In genomic region chr2:219509780-219510511, GRCh38 we compare ENCODE assay signal across 9 cellular contexts. TPM values are rescaled to one million over a fixed set of nuclear protein-coding genes. Genes with fewer than 3 reads are reported as not detected.
A peak's percentile ranks its signal among the peaks of the same experiment; 100 is the strongest.
DNase-seq lines count a peak whose midpoint lies in the region; ATAC-seq, FAIRE-seq and TF ChIP-seq lines count a peak whose summit lies in the region.
"Had no signal": no experiment of that assay in that cellular context is flagged by ENCODE, and none has a peak within 500 bp of the region (broad histone marks: within the 10 kb centered on the region; RNA-seq: fewer than 3 reads in every experiment).

No MANE protein-coding gene starts in this region.

- H2BK20ac ChIP-seq in H1 (ENCODE audit: low read length): 0 out of 2 replicates have a peak overlapping the region, but pooled peaks have one; percentile 86

- peaks cover 25% of the 10 kb centered on the region for H3K4me1 Mint-ChIP-seq in activated CD4-positive, alpha-beta memory T cell treated with anti-CD3 and anti-CD28 coated beads for 36 hours (ENCODE audit: low read depth)

- H3K9ac ChIP-seq in H1 (replicated peaks in 1 of 4; ENCODE audit: extremely low read depth in 1 of 4, low read depth in 3 of 4, low read length in 3 of 4): no peak overlapping the region
- H3K9ac ChIP-seq in mesendoderm (ENCODE audit: low read length): peak overlapping the region; percentile 56
- no peak overlapping the region for H3K9ac ChIP-seq in stomach smooth muscle (ENCODE audit: low read length in 2 of 2)

- no peak for TF ChIP-seq POLR2A in H1 (IDR thresholded peaks at IDR 0.05; ENCODE audit: control extremely low read depth in 1 of 2, low read depth in 2 of 2, low read length in 2 of 2)

- H3K56ac ChIP-seq in H1 (replicated peaks; ENCODE audit: insufficient read length, low read depth, low read length) (no peak overlapping the region), mesendoderm (ENCODE audit: low read length) (peak overlapping the region; percentile 80)

- no peak overlapping the region for H3K4me3 Mint-ChIP-seq in activated CD4-positive, alpha-beta memory T cell treated with anti-CD3 and anti-CD28 coated beads for 36 hours

- H3K79me1 ChIP-seq in H1 (ENCODE audit: low read depth, low read length): no peaks in the 10 kb centered on the region
- no peaks in the 10 kb centered on the region for H3K79me1 ChIP-seq in mesendoderm (ENCODE audit: low read length)

- H3K4ac ChIP-seq in H1 (replicated peaks; ENCODE audit: insufficient read length, low read depth, low read length) (no peak overlapping the region), mesendoderm (ENCODE audit: low read depth, low read length) (no peak overlapping the region)

- H3K23me2 ChIP-seq in H1 (ENCODE audit: low read depth, low read length): peaks cover 6% of the 10 kb centered on the region

- POLR2A ChIA-PET in activated CD4-positive, alpha-beta memory T cell treated with anti-CD3 and anti-CD28 coated beads for 36 hours (lab: Charles Lee): no interaction called here
- POLR2A ChIA-PET in H1 (lab: Charles Lee; ENCODE audit: partially characterized antibody): interaction anchor here (0.6 to 11.0 kb wide), 7 partner anchors 10 to 188 kb away, joined by 3 to 216 read pairs (median 4); partner anchors contain the start of gene GMPPA

- H4K20me1 ChIP-seq in H1 (replicated peaks in 1 of 2; ENCODE audit: control insufficient read depth in 1 of 2, insufficient read depth in 2 of 2, low read length in 2 of 2): peaks cover 0 to 2% of the 10 kb centered on the region in 2 experiments

- CTCF ChIA-PET in activated CD4-positive, alpha-beta memory T cell treated with anti-CD3 and anti-CD28 coated beads for 36 hours (lab: Charles Lee): interaction anchor here (0.6 to 7.2 kb wide), 16 partner anchors 9 to 134 kb away, joined by 3 to 77 read pairs (median 4); partner anchors contain the start of gene GMPPA
- CTCF ChIA-PET in H1 (lab: Charles Lee; ENCODE audit: partially characterized antibody): interaction anchor here (0.7 to 113.1 kb wide), 19 partner anchors 15 to 1608 kb away, joined by 3 to 7248 read pairs (median 4); partner anchors contain the start of genes DES, DNPEP, GMPPA and SPEG

- H3K18ac ChIP-seq in H1 (ENCODE audit: extremely low read depth, low read length) (peak overlapping the region; percentile 48), mesendoderm (ENCODE audit: low read length) (no peak overlapping the region)

- peak overlapping the region; percentile 40 to 97 for H3K4me2 ChIP-seq in H1 (ENCODE audit: insufficient read depth in 1 of 2, low read depth in 2 of 2, low read length in 2 of 2)
- peak overlapping the region; percentile 75 for H3K4me2 ChIP-seq in mesendoderm (ENCODE audit: low read length)

- H2BK12ac ChIP-seq in H1 (ENCODE audit: low read depth, low read length): peak overlapping the region; percentile 84; the same call in 1 of the 2 replicates

- ATAC-seq in HG02852 (IDR thresholded peaks at IDR 0.05; ENCODE audit: unreplicated experiment): peak; percentile 62

- peak; percentile 38 to 57; a peak in 3 of 4 replicates for TF ChIP-seq RAD21 in H1 (IDR thresholded peaks at IDR 0.05 in 1 of 2, conservative IDR thresholded peaks at IDR 0.05 in 1 of 2; ENCODE audit: low read depth in 2 of 2, low read length in 2 of 2)

- TF ChIP-seq CTCF in H1 (IDR thresholded peaks at IDR 0.05; ENCODE audit: control extremely low read depth in 1 of 3, insufficient read depth in 1 of 3, low read depth in 1 of 3, low read length in 3 of 3): peak in 2 of 3 experiments; percentile 70 to 89; a peak in 3 of 4 replicates

- no peak overlapping the region for H2BK15ac ChIP-seq in H1 (ENCODE audit: low read length)
- H2BK15ac ChIP-seq in mesendoderm (replicated peaks; ENCODE audit: low read depth): no peak overlapping the region

- H3K79me2 ChIP-seq in H1 (ENCODE audit: control insufficient read depth in 1 of 2, insufficient read depth in 2 of 2, low read length in 2 of 2) (no peaks in the 10 kb centered on the region), mesendoderm (ENCODE audit: control insufficient read depth, insufficient read depth, low read length) (no peaks in the 10 kb centered on the region)

- H3K27me3 Mint-ChIP-seq in activated CD4-positive, alpha-beta memory T cell treated with anti-CD3 and anti-CD28 coated beads for 36 hours: peaks cover 46% of the 10 kb centered on the region

- H4K5ac ChIP-seq in H1 (ENCODE audit: insufficient read length, low read depth, low read length): no peak overlapping the region
- H4K5ac ChIP-seq in mesendoderm (ENCODE audit: low read length): no peak overlapping the region

- H3K27ac ChIP-seq in H1 (ENCODE audit: low read depth, low read length) (no peak overlapping the region), mesendoderm (ENCODE audit: low read depth, low read length) (no peak overlapping the region), stomach smooth muscle (ENCODE audit: low read length) (no peak overlapping the region)

- peak overlapping the region; percentile 27 to 56 (median 50); a peak in 7 of 8 replicates for H3K4me3 ChIP-seq in H1 (ENCODE audit: extremely low read depth in 1 of 4, insufficient read depth in 2 of 4, low read depth in 3 of 4, low read length in 4 of 4)
- H3K4me3 ChIP-seq in mesendoderm (ENCODE audit: low read length): no peak overlapping the region
- H3K4me3 ChIP-seq in stomach smooth muscle (ENCODE audit: low read length in 2 of 2): peak overlapping the region; percentile 47 to 60

- H3K36me3 Mint-ChIP-seq in activated CD4-positive, alpha-beta memory T cell treated with anti-CD3 and anti-CD28 coated beads for 36 hours: peaks cover 21% of the 10 kb centered on the region

- no peaks in the 10 kb centered on the region for H3K9me3 Mint-ChIP-seq in activated CD4-positive, alpha-beta memory T cell treated with anti-CD3 and anti-CD28 coated beads for 36 hours

- H3K36me3 ChIP-seq in H1 (ENCODE audit: control insufficient read depth in 2 of 4, insufficient read depth in 4 of 4, low read length in 3 of 4): no peaks in the 10 kb centered on the region
- no peaks in the 10 kb centered on the region for H3K36me3 ChIP-seq in mesendoderm (ENCODE audit: control insufficient read depth, insufficient read depth, low read length)
- H3K36me3 ChIP-seq in stomach smooth muscle (ENCODE audit: control insufficient read depth in 2 of 2, insufficient read depth in 2 of 2, low read length in 2 of 2): peaks cover 7 to 9% of the 10 kb centered on the region in 2 donors

- H3K27me3 ChIP-seq in H1 (replicated peaks in 1 of 4; ENCODE audit: control insufficient read depth in 3 of 4, extremely low read depth in 1 of 4, insufficient read depth in 3 of 4, low read length in 3 of 4) (peaks cover 2 to 37% (median 34%) of the 10 kb centered on the region in 4 experiments), mesendoderm (ENCODE audit: insufficient read depth, low read length, poor library complexity) (peaks cover 23% of the 10 kb centered on the region), stomach smooth muscle (ENCODE audit: control insufficient read depth in 1 of 2, insufficient read depth in 2 of 2, low read length in 2 of 2) (peaks cover 10 to 11% of the 10 kb centered on the region in 2 donors)

- H4K91ac ChIP-seq in H1 (replicated peaks; ENCODE audit: insufficient read length, low read length): peak overlapping the region; percentile 87

- intact Hi-C loops in activated CD4-positive, alpha-beta memory T cell treated with anti-CD3 and anti-CD28 coated beads for 36 hours (cut with micrococcal nuclease): loop anchor here (1.0 kb wide), 1 partner anchor 12 kb away; the partner anchor contains the start of gene GMPPA

- no peak overlapping the region for H2BK120ac ChIP-seq in H1 (replicated peaks; ENCODE audit: low read depth, low read length)
- no peak overlapping the region for H2BK120ac ChIP-seq in mesendoderm (ENCODE audit: low read depth, low read length)

- 3% methylated on average over 21 of the region's 26 CpGs; no CpG with 5 or more reads in 1 of the 2 experiments for WGBS in H1 (ENCODE audit: extremely low coverage in 1 of 2, insufficient coverage in 1 of 2, insufficient read length in 1 of 2, insufficient replicate concordance in 2 of 2, low coverage in 1 of 2, low lambda C conversion rate in 2 of 2, missing lambda C conversion rate in 1 of 2), 2 experiments
- no CpG with 5 or more reads among the region's 26 CpGs for WGBS in mesendoderm (ENCODE audit: extremely low coverage, insufficient coverage, low lambda C conversion rate)

- H3K23ac ChIP-seq in H1 (ENCODE audit: insufficient read length) (no peak overlapping the region), mesendoderm (ENCODE audit: low read length) (no peak overlapping the region)

- H2BK5ac ChIP-seq in H1 (ENCODE audit: low read depth, low read length): peak overlapping the region; percentile 85; the same call in 1 of the 2 replicates
- no peak overlapping the region for H2BK5ac ChIP-seq in mesendoderm (ENCODE audit: low read length)

- H3K27ac Mint-ChIP-seq in activated CD4-positive, alpha-beta memory T cell treated with anti-CD3 and anti-CD28 coated beads for 36 hours: no peak overlapping the region

- H3K4me1 ChIP-seq in H1 (replicated peaks in 1 of 4; ENCODE audit: control insufficient read depth in 3 of 4, insufficient read depth in 4 of 4, low read length in 3 of 4) (peaks cover 7 to 76% (median 65%) of the 10 kb centered on the region in 4 experiments), mesendoderm (ENCODE audit: control insufficient read depth, low read depth, low read length) (peaks cover 7% of the 10 kb centered on the region), stomach smooth muscle (ENCODE audit: control insufficient read depth, insufficient read depth, low read length) (peaks cover 17% of the 10 kb centered on the region)

- DNase-seq in DMS79 treated with DMSO at 0.1 percent for 48 hours (lab: John Stamatoyannopoulos, UW) (peak; percentile 34), DMS79 (lab: John Stamatoyannopoulos, UW) (no peak), NCI-H446 treated with DMSO at 0.1 percent for 48 hours (lab: John Stamatoyannopoulos, UW) (peak; percentile 47), H1 (ENCODE audit: low read depth in 1 of 2, low spot score in 2 of 2) (peak in 1 of 2 experiments; percentile 91), mesendoderm (peak; percentile 87)
- peak; percentile 65 for DNase-seq in activated CD4-positive, alpha-beta memory T cell treated with anti-CD3 and anti-CD28 coated beads for 36 hours

- no peak overlapping the region for H4K8ac ChIP-seq in H1 (ENCODE audit: extremely low read depth, insufficient read depth, low read length)
- no peak overlapping the region for H4K8ac ChIP-seq in mesendoderm (ENCODE audit: low read depth, low read length)

- TF ChIP-seq EP300 in H1 (IDR thresholded peaks at IDR 0.05; ENCODE audit: borderline replicate concordance in 1 of 2, low read depth in 2 of 2, low read length in 2 of 2): no peak

- no peak overlapping the region for H3K14ac ChIP-seq in H1 (ENCODE audit: insufficient read length)

- no peaks in the 10 kb centered on the region for H3K9me3 ChIP-seq in H1 (ENCODE audit: insufficient read depth in 2 of 2, low read depth in 1 of 2, low read length in 1 of 2)
- H3K9me3 ChIP-seq in stomach smooth muscle (ENCODE audit: control insufficient read depth in 2 of 2, low read length in 2 of 2): no peaks in the 10 kb centered on the region

- FAIRE-seq in H1 (lab: Jason Lieb, UNC): peak; percentile 24
- FAIRE-seq: A204.1 had no signal

- H2AK5ac ChIP-seq in H1 (ENCODE audit: low read depth, low read length): no peak overlapping the region
- no peak overlapping the region for H2AK5ac ChIP-seq in mesendoderm (ENCODE audit: low read length)

- no peak overlapping the region for H2AFZ ChIP-seq in H1 (ENCODE audit: low read length)

RNA-seq across cellular contexts. Expression of gene ASIC4, which starts 4.3 kb away (rescaled TPM):
- under 1 TPM in 1 of 2 experiments, not detected in 1; 0.07 TPM for total RNA-seq in activated CD4-positive, alpha-beta memory T cell treated with anti-CD3 and anti-CD28 coated beads for 36 hours
- 0.19 and 0.22 TPM in 2 replicates for total RNA-seq in H1 (2021; fragmentation: NEBNext Ultra II Directional; extraction: Animal tissue kit (Norgen Biotek cat#: 25700))
- polyA plus RNA-seq in H1 (2011; rRNA removed): 0.12 and 0.30 TPM in 2 replicates
- 0.18 TPM for polyA plus RNA-seq in H1 (2011; cell fraction: cytosol; rRNA removed)
- 0.96 TPM for polyA plus RNA-seq in H1 (2011; cell fraction: nucleus; rRNA removed)
- polyA plus RNA-seq in H1 (2012, experiment 1 of 2): 0.11 to 0.42 TPM (median 0.36 TPM) in 3 of 4 replicates, not detected in the other
- 0.05 TPM for polyA plus RNA-seq in H1 (2012, experiment 2 of 2)
- polyA plus RNA-seq in H1 (2013, experiment 1 of 2): 0.06 TPM
- 0.13 TPM for polyA plus RNA-seq in H1 (2013, experiment 2 of 2)
- polyA minus RNA-seq in H1 (2011; rRNA and poly(A)+ RNA removed): 0.12 and 0.22 TPM in 2 replicates
- not detected for polyA minus RNA-seq in H1 (2011; cell fraction: cytosol; rRNA and poly(A)+ RNA removed)
- 0.50 TPM for polyA minus RNA-seq in H1 (2011; cell fraction: nucleus; rRNA and poly(A)+ RNA removed)
- not detected for polyA plus RNA-seq in mesendoderm (2013, experiment 1 of 2)
- polyA plus RNA-seq in mesendoderm (2013, experiment 2 of 2): 0.01 TPM

RNA-seq across cellular contexts. Expression of gene GMPPA, which starts 11.3 kb away (rescaled TPM):
- 10 to 100 TPM; 37.1 to 37.4 TPM for total RNA-seq in activated CD4-positive, alpha-beta memory T cell treated with anti-CD3 and anti-CD28 coated beads for 36 hours
- 34.3 and 35.3 TPM in 2 replicates for total RNA-seq in H1 (2021; fragmentation: NEBNext Ultra II Directional; extraction: Animal tissue kit (Norgen Biotek cat#: 25700))
- polyA plus RNA-seq in H1 (2011; rRNA removed): 98.8 and 101 TPM in 2 replicates
- polyA plus RNA-seq in H1 (2011; cell fraction: cytosol; rRNA removed): 59.0 TPM
- 133 TPM for polyA plus RNA-seq in H1 (2011; cell fraction: nucleus; rRNA removed)
- 32.8 to 43.7 TPM (median 41.5 TPM) in 4 replicates for polyA plus RNA-seq in H1 (2012, experiment 1 of 2)
- 53.9 TPM for polyA plus RNA-seq in H1 (2012, experiment 2 of 2)
- 32.4 TPM for polyA plus RNA-seq in H1 (2013, experiment 1 of 2)
- polyA plus RNA-seq in H1 (2013, experiment 2 of 2): 31.6 TPM
- polyA minus RNA-seq in H1 (2011; rRNA and poly(A)+ RNA removed): 67.3 and 79.3 TPM in 2 replicates
- polyA minus RNA-seq in H1 (2011; cell fraction: cytosol; rRNA and poly(A)+ RNA removed): 24.6 TPM
- polyA minus RNA-seq in H1 (2011; cell fraction: nucleus; rRNA and poly(A)+ RNA removed): 26.1 TPM
- 20.4 TPM for polyA plus RNA-seq in mesendoderm (2013, experiment 1 of 2)
- 20.2 TPM for polyA plus RNA-seq in mesendoderm (2013, experiment 2 of 2)

RNA-seq across cellular contexts. Expression of gene CHPF, which starts 33.7 kb away (rescaled TPM):
- 10 to 100 TPM; 19.9 to 21.0 TPM for total RNA-seq in activated CD4-positive, alpha-beta memory T cell treated with anti-CD3 and anti-CD28 coated beads for 36 hours
- total RNA-seq in H1 (2021; fragmentation: NEBNext Ultra II Directional; extraction: Animal tissue kit (Norgen Biotek cat#: 25700)): 62.9 and 68.1 TPM in 2 replicates
- 67.3 and 103 TPM in 2 replicates for polyA plus RNA-seq in H1 (2011; rRNA removed)
- polyA plus RNA-seq in H1 (2011; cell fraction: cytosol; rRNA removed): 61.7 TPM
- 76.8 TPM for polyA plus RNA-seq in H1 (2011; cell fraction: nucleus; rRNA removed)
- polyA plus RNA-seq in H1 (2012, experiment 1 of 2): 33.7 to 59.5 TPM (median 55.7 TPM) in 4 replicates
- polyA plus RNA-seq in H1 (2012, experiment 2 of 2): 62.7 TPM
- 107 TPM for polyA plus RNA-seq in H1 (2013, experiment 1 of 2)
- 107 TPM for polyA plus RNA-seq in H1 (2013, experiment 2 of 2)
- 17.3 and 20.9 TPM in 2 replicates for polyA minus RNA-seq in H1 (2011; rRNA and poly(A)+ RNA removed)
- 62.2 TPM for polyA minus RNA-seq in H1 (2011; cell fraction: cytosol; rRNA and poly(A)+ RNA removed)
- polyA minus RNA-seq in H1 (2011; cell fraction: nucleus; rRNA and poly(A)+ RNA removed): 38.8 TPM
- polyA plus RNA-seq in mesendoderm (2013, experiment 1 of 2): 50.4 TPM
- 50.4 TPM for polyA plus RNA-seq in mesendoderm (2013, experiment 2 of 2)

RNA-seq across cellular contexts. Expression of gene TMEM198, which starts 33.9 kb away (rescaled TPM):
- 1 to 10 TPM; 2.6 to 4.4 TPM for total RNA-seq in activated CD4-positive, alpha-beta memory T cell treated with anti-CD3 and anti-CD28 coated beads for 36 hours
- 10.2 and 11.0 TPM in 2 replicates for total RNA-seq in H1 (2021; fragmentation: NEBNext Ultra II Directional; extraction: Animal tissue kit (Norgen Biotek cat#: 25700))
- 10.4 and 15.4 TPM in 2 replicates for polyA plus RNA-seq in H1 (2011; rRNA removed)
- 10.0 TPM for polyA plus RNA-seq in H1 (2011; cell fraction: cytosol; rRNA removed)
- 19.0 TPM for polyA plus RNA-seq in H1 (2011; cell fraction: nucleus; rRNA removed)
- polyA plus RNA-seq in H1 (2012, experiment 1 of 2): 7.6 to 11.7 TPM (median 9.4 TPM) in 4 replicates
- 13.6 TPM for polyA plus RNA-seq in H1 (2012, experiment 2 of 2)
- polyA plus RNA-seq in H1 (2013, experiment 1 of 2): 8.4 TPM
- 8.2 TPM for polyA plus RNA-seq in H1 (2013, experiment 2 of 2)
- 4.3 and 6.1 TPM in 2 replicates for polyA minus RNA-seq in H1 (2011; rRNA and poly(A)+ RNA removed)
- polyA minus RNA-seq in H1 (2011; cell fraction: cytosol; rRNA and poly(A)+ RNA removed): 7.5 TPM
- polyA minus RNA-seq in H1 (2011; cell fraction: nucleus; rRNA and poly(A)+ RNA removed): 5.6 TPM
- 3.7 TPM for polyA plus RNA-seq in mesendoderm (2013, experiment 1 of 2)
- 3.7 TPM for polyA plus RNA-seq in mesendoderm (2013, experiment 2 of 2)
